Comparison of ENCODE assay signal across 8 cellular contexts in the genomic region with DNA sequence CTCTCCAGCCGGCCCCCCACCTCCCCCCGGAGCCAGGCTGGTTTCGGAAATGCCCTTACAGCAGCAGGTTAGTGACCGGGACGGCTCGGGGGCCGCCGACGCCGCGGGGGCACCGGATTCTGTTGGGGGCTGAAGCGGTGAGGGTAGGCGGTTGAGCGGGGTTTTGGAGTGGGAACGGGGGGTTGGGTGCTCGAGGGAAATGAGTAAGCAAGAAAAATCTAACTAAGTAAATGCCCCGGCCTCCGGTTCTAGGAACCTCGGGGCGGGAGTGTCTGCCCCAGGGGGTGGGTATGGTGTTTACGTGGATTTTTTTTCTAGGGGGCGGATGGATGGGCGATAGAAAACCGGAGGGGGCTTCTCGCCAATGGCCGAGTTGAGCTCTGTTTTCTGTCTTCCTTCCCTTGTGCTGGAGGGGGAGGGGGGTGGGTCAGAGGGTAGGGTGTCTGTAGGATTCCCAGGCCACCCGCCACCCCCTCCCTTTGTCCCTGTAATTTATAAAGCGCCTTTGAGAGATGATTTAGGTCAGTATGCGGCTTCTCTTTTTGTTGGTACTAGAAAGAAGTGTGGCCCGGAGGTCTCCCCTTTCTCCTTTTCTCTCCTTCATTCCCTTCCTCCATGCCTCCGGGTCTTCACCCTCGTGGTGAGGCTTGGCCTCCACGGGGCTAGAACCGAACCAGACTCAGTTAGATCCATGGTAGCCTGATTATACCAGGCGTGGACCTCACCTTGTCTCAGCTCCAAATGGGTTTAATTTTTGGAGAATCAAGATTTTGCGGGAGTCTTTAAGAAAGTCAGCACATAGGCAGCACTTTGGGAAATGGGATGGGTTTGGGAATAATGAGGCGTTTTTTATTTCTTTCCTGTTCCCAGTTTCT. TPM values are rescaled to one million over a fixed set of nuclear protein-coding genes. Genes with fewer than 3 reads are reported as not detected.
DNase-seq lines count a peak whose midpoint lies in the region; ATAC-seq lines count a peak whose summit lies in the region.

No MANE protein-coding gene starts in this region.

- no peaks in the 10 kb centered on the region for H3K27me3 ChIP-seq in muscle layer of colon (ENCODE audit: control insufficient read depth in 1 of 2, insufficient read depth in 2 of 2, low read length in 2 of 2)

- no peaks in the 10 kb centered on the region for H3K27me3 Mint-ChIP-seq in activated CD4-positive, alpha-beta memory T cell treated with anti-CD3 and anti-CD28 coated beads, Interleukin-2, amount 10 ng/mL, durations not matched to agents 7 days and 5 days
- no peaks in the 10 kb centered on the region for H3K27me3 Mint-ChIP-seq in stimulated activated naive B cell treated with anti-CD40 and anti-IgM and Interleukin-4, amounts not matched to agents 10 μg/mL and 1 μg/mL and 100 μg/mL, for 72 hours

- H3K4me1 ChIP-seq in muscle layer of colon (ENCODE audit: insufficient read depth, low read length): peaks cover 11% of the 10 kb centered on the region

- CTCF ChIA-PET in activated CD4-positive, alpha-beta memory T cell treated with anti-CD3 and anti-CD28 coated beads, Interleukin-2, amount 10 ng/mL, durations not matched to agents 7 days and 5 days (lab: Charles Lee): interaction anchor here (0.6 to 2.6 kb wide), 35 partner anchors 12 to 1189 kb away, joined by 3 to 25 read pairs (median 4); a partner anchor contains a TSS

- peak overlapping the region; percentile 86 for H3K27ac ChIP-seq in muscle layer of colon (ENCODE audit: low read depth, low read length)

- peak; percentile 1 for ATAC-seq in HG02763 (IDR thresholded peaks at IDR 0.05; ENCODE audit: unreplicated experiment)
- ATAC-seq in stimulated activated naive B cell treated with anti-CD40 and anti-IgM and Interleukin-4, amounts not matched to agents 10 μg/mL and 1 μg/mL and 100 μg/mL, for 72 hours (replicated peaks): peak; percentile 19 to 23

- no peaks in the 10 kb centered on the region for H3K9me3 ChIP-seq in muscle layer of colon (ENCODE audit: low read length)

- peak overlapping the region; percentile 59 for H3K9ac ChIP-seq in muscle layer of colon (ENCODE audit: low read length)

- DNase-seq in DMS153 treated with DMSO at 0.1 percent for 48 hours (lab: John Stamatoyannopoulos, UW; ENCODE audit: unreplicated experiment) (peak; percentile 19), NCI-H446 treated with DMSO at 0.1 percent for 48 hours (lab: John Stamatoyannopoulos, UW) (peak; percentile 50), GOT3 (lab: John Stamatoyannopoulos, UW) (no peak)
- DNase-seq in activated CD4-positive, alpha-beta memory T cell treated with anti-CD3 and anti-CD28 coated beads, Interleukin-2, amount 10 ng/mL, durations not matched to agents 7 days and 5 days: peak; percentile 81
- DNase-seq in effector CD4-positive, alpha-beta T cell: peak; percentile 51
- peak; percentile 70 for DNase-seq in stimulated activated naive B cell treated with anti-CD40 and anti-IgM and Interleukin-4, amounts not matched to agents 10 μg/mL and 1 μg/mL and 100 μg/mL, for 72 hours

- peak overlapping the region; percentile 98 for H3K27ac Mint-ChIP-seq in activated CD4-positive, alpha-beta memory T cell treated with anti-CD3 and anti-CD28 coated beads, Interleukin-2, amount 10 ng/mL, durations not matched to agents 7 days and 5 days
- H3K27ac Mint-ChIP-seq in stimulated activated naive B cell treated with anti-CD40 and anti-IgM and Interleukin-4, amounts not matched to agents 10 μg/mL and 1 μg/mL and 100 μg/mL, for 72 hours: peak overlapping the region; percentile 97

- peak overlapping the region; percentile 53 to 88 for H3K4me3 ChIP-seq in muscle layer of colon (ENCODE audit: low read depth in 1 of 2, low read length in 2 of 2)

- H3K9me3 Mint-ChIP-seq in activated CD4-positive, alpha-beta memory T cell treated with anti-CD3 and anti-CD28 coated beads, Interleukin-2, amount 10 ng/mL, durations not matched to agents 7 days and 5 days: no peaks in the 10 kb centered on the region
- no peaks in the 10 kb centered on the region for H3K9me3 Mint-ChIP-seq in stimulated activated naive B cell treated with anti-CD40 and anti-IgM and Interleukin-4, amounts not matched to agents 10 μg/mL and 1 μg/mL and 100 μg/mL, for 72 hours

- H3K4me1 Mint-ChIP-seq in activated CD4-positive, alpha-beta memory T cell treated with anti-CD3 and anti-CD28 coated beads, Interleukin-2, amount 10 ng/mL, durations not matched to agents 7 days and 5 days: peaks cover 60% of the 10 kb centered on the region
- peaks cover 9 to 37% of the 10 kb centered on the region in 2 donors for H3K4me1 Mint-ChIP-seq in stimulated activated naive B cell treated with anti-CD40 and anti-IgM and Interleukin-4, amounts not matched to agents 10 μg/mL and 1 μg/mL and 100 μg/mL, for 72 hours

- H3K36me3 Mint-ChIP-seq in activated CD4-positive, alpha-beta memory T cell treated with anti-CD3 and anti-CD28 coated beads, Interleukin-2, amount 10 ng/mL, durations not matched to agents 7 days and 5 days (ENCODE audit: low read depth): peaks cover 41% of the 10 kb centered on the region
- H3K36me3 Mint-ChIP-seq in stimulated activated naive B cell treated with anti-CD40 and anti-IgM and Interleukin-4, amounts not matched to agents 10 μg/mL and 1 μg/mL and 100 μg/mL, for 72 hours: peaks cover 7 to 20% of the 10 kb centered on the region in 2 donors

- POLR2A ChIA-PET in activated CD4-positive, alpha-beta memory T cell treated with anti-CD3 and anti-CD28 coated beads, Interleukin-2, amount 10 ng/mL, durations not matched to agents 7 days and 5 days (lab: Charles Lee): interaction anchor here (0.7 to 3.9 kb wide), 34 partner anchors 12 to 205 kb away, joined by 3 to 171 read pairs (median 6); a partner anchor contains a TSS

- H3K36me3 ChIP-seq in muscle layer of colon (ENCODE audit: insufficient read depth, low read length): no peaks in the 10 kb centered on the region

- peak overlapping the region; percentile 96 for H3K4me3 Mint-ChIP-seq in activated CD4-positive, alpha-beta memory T cell treated with anti-CD3 and anti-CD28 coated beads, Interleukin-2, amount 10 ng/mL, durations not matched to agents 7 days and 5 days
- peak overlapping the region; percentile 84 to 99 for H3K4me3 Mint-ChIP-seq in stimulated activated naive B cell treated with anti-CD40 and anti-IgM and Interleukin-4, amounts not matched to agents 10 μg/mL and 1 μg/mL and 100 μg/mL, for 72 hours

RNA-seq across cellular contexts. Expression of a gene that starts 2.3 kb away (rescaled TPM):
- 10 to 100 TPM; 29.8 to 30.1 TPM for total RNA-seq in activated CD4-positive, alpha-beta memory T cell treated with anti-CD3 and anti-CD28 coated beads, Interleukin-2, amount 10 ng/mL, durations not matched to agents 7 days and 5 days
